12 cellular contexts compared by ENCODE assay signal in the genomic region with DNA sequence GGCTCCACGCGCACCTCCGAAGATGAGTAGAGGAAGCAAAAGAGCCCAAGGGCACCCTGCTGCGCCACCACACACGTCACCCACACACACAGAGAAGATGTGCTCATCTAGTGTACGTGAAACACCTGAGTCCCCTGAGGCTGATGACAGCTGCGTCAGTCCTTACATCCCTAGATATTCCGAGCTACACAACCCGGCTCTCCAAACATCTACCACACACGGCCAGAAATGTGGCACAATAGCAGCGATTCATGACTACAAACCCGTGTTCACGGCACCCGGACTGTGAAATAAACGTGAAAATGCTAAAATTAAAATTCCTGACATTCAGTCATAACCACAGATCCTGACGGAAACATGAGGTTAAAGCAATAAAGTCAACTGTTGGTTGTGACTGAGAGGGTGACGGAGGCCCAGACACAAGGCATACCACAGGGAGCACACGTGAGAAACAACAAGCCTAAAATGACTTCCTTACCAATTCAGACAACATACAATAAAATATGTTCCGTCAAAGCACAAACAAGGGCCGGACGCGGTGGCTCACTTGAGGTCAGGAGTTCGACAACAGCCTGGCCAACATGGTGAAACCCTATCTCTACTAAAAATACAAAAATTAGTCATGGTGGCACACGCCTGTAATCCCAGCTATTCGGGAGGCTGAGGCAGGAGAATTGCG. TPM values are rescaled to one million over a fixed set of nuclear protein-coding genes. Genes with fewer than 3 reads are reported as not detected.
DNase-seq lines count a peak whose midpoint lies in the region; ATAC-seq and TF ChIP-seq lines count a peak whose summit lies in the region.
"Had no signal": no experiment of that assay in that cellular context is flagged by ENCODE, and none has a peak within 500 bp of the region (broad histone marks: within the 10 kb centered on the region; RNA-seq: fewer than 3 reads in every experiment).

No MANE protein-coding gene starts in this region.

- peak overlapping the region; percentile 17 for H3K27ac Mint-ChIP-seq in activated naive CD4-positive, alpha-beta T cell treated with anti-CD3 and anti-CD28 coated beads, Interleukin-2, amount 50 U/mL, for 24 hours
- no peak overlapping the region for H3K27ac Mint-ChIP-seq in activated naive CD4-positive, alpha-beta T cell treated with anti-CD3 and anti-CD28 coated beads, Interleukin-2, amount 50 U/mL, for 72 hours
- H3K27ac Mint-ChIP-seq in glutamatergic neuron (ENCODE audit: unreplicated experiment), result peak overlapping the region; percentile 89
- H3K27ac Mint-ChIP-seq: activated CD8-positive, alpha-beta memory T cell treated with anti-CD3 and anti-CD28 coated beads, Interleukin-2, amount 10 ng/mL, durations not matched to agents 7 days and 5 days; mesothelial cell of epicardium had no signal

- H3K4me1 Mint-ChIP-seq in activated naive CD4-positive, alpha-beta T cell treated with anti-CD3 and anti-CD28 coated beads, Interleukin-2, amount 50 U/mL, for 24 hours, result peaks cover 43% of the 10 kb centered on the region
- H3K4me1 Mint-ChIP-seq in glutamatergic neuron (ENCODE audit: low read depth, unreplicated experiment), result peaks cover 44% of the 10 kb centered on the region

- peaks cover 12% of the 10 kb centered on the region for H3K36me3 Mint-ChIP-seq in activated naive CD4-positive, alpha-beta T cell treated with anti-CD3 and anti-CD28 coated beads, Interleukin-2, amount 50 U/mL, for 24 hours
- H3K36me3 Mint-ChIP-seq in activated naive CD4-positive, alpha-beta T cell treated with anti-CD3 and anti-CD28 coated beads, Interleukin-2, amount 50 U/mL, for 72 hours, result peaks cover 4 to 23% of the 10 kb centered on the region in 2 donors
- H3K36me3 Mint-ChIP-seq in glutamatergic neuron (ENCODE audit: unreplicated experiment), result peaks cover 15% of the 10 kb centered on the region

- no peak for DNase-seq in activated naive CD4-positive, alpha-beta T cell treated with anti-CD3 and anti-CD28 coated beads, Interleukin-2, amount 50 U/mL, for 72 hours (ENCODE audit: low spot score in 2 of 2)
- DNase-seq in glutamatergic neuron, result no peak
- DNase-seq: activated CD8-positive, alpha-beta memory T cell treated with anti-CD3 and anti-CD28 coated beads, Interleukin-2, amount 10 ng/mL, durations not matched to agents 7 days and 5 days; NCI-H2227 treated with DMSO at 0.1 percent for 48 hours; T1000 had no signal

- no peaks in the 10 kb centered on the region for H3K27me3 Mint-ChIP-seq in activated naive CD4-positive, alpha-beta T cell treated with anti-CD3 and anti-CD28 coated beads, Interleukin-2, amount 50 U/mL, for 24 hours
- peaks cover 13% of the 10 kb centered on the region for H3K27me3 Mint-ChIP-seq in glutamatergic neuron (ENCODE audit: unreplicated experiment)
- H3K27me3 Mint-ChIP-seq: activated CD8-positive, alpha-beta memory T cell treated with anti-CD3 and anti-CD28 coated beads, Interleukin-2, amount 10 ng/mL, durations not matched to agents 7 days and 5 days had no signal

- peak overlapping the region; percentile 49 for H3K4me3 Mint-ChIP-seq in activated naive CD4-positive, alpha-beta T cell treated with anti-CD3 and anti-CD28 coated beads, Interleukin-2, amount 50 U/mL, for 24 hours
- H3K4me3 Mint-ChIP-seq in glutamatergic neuron (ENCODE audit: unreplicated experiment), result peak overlapping the region; percentile 49
- H3K4me3 Mint-ChIP-seq: activated CD8-positive, alpha-beta memory T cell treated with anti-CD3 and anti-CD28 coated beads, Interleukin-2, amount 10 ng/mL, durations not matched to agents 7 days and 5 days; mesothelial cell of epicardium had no signal

- H3K9me3 Mint-ChIP-seq in activated naive CD4-positive, alpha-beta T cell treated with anti-CD3 and anti-CD28 coated beads, Interleukin-2, amount 50 U/mL, for 24 hours, result no peaks in the 10 kb centered on the region
- no peaks in the 10 kb centered on the region for H3K9me3 Mint-ChIP-seq in activated naive CD4-positive, alpha-beta T cell treated with anti-CD3 and anti-CD28 coated beads, Interleukin-2, amount 50 U/mL, for 72 hours
- peaks cover 22% of the 10 kb centered on the region for H3K9me3 Mint-ChIP-seq in glutamatergic neuron (ENCODE audit: unreplicated experiment)
- H3K9me3 Mint-ChIP-seq: mesothelial cell of epicardium had no signal

- no peak for TF ChIP-seq CTCF in glutamatergic neuron (IDR thresholded peaks at IDR 0.05; ENCODE audit: partially characterized antibody, unreplicated experiment)

- ATAC-seq in activated naive CD4-positive, alpha-beta T cell treated with anti-CD3 and anti-CD28 coated beads, Interleukin-2, amount 50 U/mL, for 72 hours, result no peak
- ATAC-seq in GM18498 (IDR thresholded peaks at IDR 0.05; ENCODE audit: unreplicated experiment) (no peak), HG02642 (IDR thresholded peaks at IDR 0.05; ENCODE audit: poor library complexity, unreplicated experiment) (no peak)
- ATAC-seq: activated CD8-positive, alpha-beta memory T cell treated with anti-CD3 and anti-CD28 coated beads, Interleukin-2, amount 10 ng/mL, durations not matched to agents 7 days and 5 days; right cardiac atrium had no signal

- H3K27ac ChIP-seq in temporal lobe (ENCODE audit: low read depth, low read length), result peak overlapping the region; percentile 22
- H3K27ac ChIP-seq: tibial nerve had no signal

RNA-seq across cellular contexts. Expression of a gene that starts 7.4 kb away (rescaled TPM):
- 100 to 1,000 TPM in 1 of 2 donors, 10 to 100 TPM in 1; 82.9 to 121 TPM for total RNA-seq in activated naive CD4-positive, alpha-beta T cell treated with anti-CD3 and anti-CD28 coated beads, Interleukin-2, amount 50 U/mL, for 72 hours
- total RNA-seq in glutamatergic neuron (ENCODE audit: unreplicated experiment), result 123 TPM
- 37.6 TPM for total RNA-seq in temporal lobe

RNA-seq across cellular contexts. Expression of a gene that starts 26.9 kb away (rescaled TPM):
- under 1 TPM; 0.41 to 0.58 TPM for total RNA-seq in activated naive CD4-positive, alpha-beta T cell treated with anti-CD3 and anti-CD28 coated beads, Interleukin-2, amount 50 U/mL, for 72 hours
- 24.4 TPM for total RNA-seq in glutamatergic neuron (ENCODE audit: unreplicated experiment)
- 15.2 TPM for total RNA-seq in temporal lobe

RNA-seq across cellular contexts. Expression of a gene that starts 32.6 kb away (rescaled TPM):
- 1 to 10 TPM in 1 of 2 donors, under 1 TPM in 1; 0.18 to 2.9 TPM for total RNA-seq in activated naive CD4-positive, alpha-beta T cell treated with anti-CD3 and anti-CD28 coated beads, Interleukin-2, amount 50 U/mL, for 72 hours
- total RNA-seq in glutamatergic neuron (ENCODE audit: unreplicated experiment) (11.9 TPM), temporal lobe (2.2 TPM)

RNA-seq across cellular contexts. Expression of a gene that starts 48.0 kb away (rescaled TPM):
- total RNA-seq in activated naive CD4-positive, alpha-beta T cell treated with anti-CD3 and anti-CD28 coated beads, Interleukin-2, amount 50 U/mL, for 72 hours, result 10 to 100 TPM; 36.7 to 49.8 TPM
- total RNA-seq in glutamatergic neuron (ENCODE audit: unreplicated experiment) (77.7 TPM), temporal lobe (25.3 TPM)

RNA-seq across cellular contexts. Expression of a gene that starts 55.3 kb away (rescaled TPM):
- total RNA-seq in activated naive CD4-positive, alpha-beta T cell treated with anti-CD3 and anti-CD28 coated beads, Interleukin-2, amount 50 U/mL, for 72 hours, result 10 to 100 TPM; 35.7 to 39.7 TPM
- total RNA-seq in glutamatergic neuron (ENCODE audit: unreplicated experiment) (32.1 TPM), temporal lobe (9.8 TPM)

Comparison
In these comparisons a context has a peak if more than half of its experiments do, and no peak if none do; other contexts are left out.
1. H3K27ac Mint-ChIP-seq: peak in activated naive CD4-positive, alpha-beta T cell treated with anti-CD3 and anti-CD28 coated beads, Interleukin-2, amount 50 U/mL, for 24 hours (single experiment) and glutamatergic neuron (single experiment); none in activated naive CD4-positive, alpha-beta T cell treated with anti-CD3 and anti-CD28 coated beads, Interleukin-2, amount 50 U/mL, for 72 hours (0 of 2).
2. RNA of a gene that starts 26.9 kb away (total RNA-seq): 24.4 TPM in glutamatergic neuron (single experiment) and 15.2 TPM in temporal lobe (single experiment); 0.41 to 0.58 TPM in activated naive CD4-positive, alpha-beta T cell treated with anti-CD3 and anti-CD28 coated beads, Interleukin-2, amount 50 U/mL, for 72 hours; every median in the first group is over 10 times any median in the second.